Comparison of ENCODE assay signal across 25 cellular contexts in genomic region chr6:19289408-19289967, GRCh38.
"Had no signal": no experiment of that assay in that cellular context is flagged by ENCODE, and none has a peak within 500 bp of the region (broad histone marks: within the 10 kb centered on the region; RNA-seq: fewer than 3 reads in every experiment).

No MANE protein-coding gene starts in this region.

- FAIRE-seq: pancreas, small intestine had no signal

- DNase-seq: activated CD4-positive, alpha-beta T cell treated with anti-CD3 and anti-CD28 coated beads for 1 hour; activated CD8-positive, alpha-beta memory T cell treated with anti-CD3 and anti-CD28 coated beads for 24 hours; activated CD8-positive, alpha-beta memory T cell treated with anti-CD3 and anti-CD28 coated beads, Interleukin-2, amount 50 U/mL, for 48 hours; activated effector memory CD4-positive, alpha-beta T cell treated with anti-CD3 and anti-CD28 coated beads, Interleukin-2, amount 50 U/mL, for 16 hours; activated naive CD4-positive, alpha-beta T cell treated with anti-CD3 and anti-CD28 coated beads, Interleukin-2, amount 50 U/mL, for 16 hours; activated T-cell treated with anti-CD3 and anti-CD28 coated beads, Interleukin-2, amount 50 U/mL, for 48 hours; aorta; brain microvascular endothelial cell; colonic mucosa; heart right ventricle; kidney glomerular epithelial cell; mesenchymal stem cell; mucosa of descending colon; naive B cell; pancreas; right lobe of liver; stimulated activated CD4-positive, alpha-beta T cell treated with anti-CD3 and anti-CD28 coated beads, Interleukin-15, amount 100 ng/mL, for 24 hours; stimulated activated CD4-positive, alpha-beta T cell treated with anti-CD3 and anti-CD28 coated beads, Interleukin-2, amount 100 ng/mL, for 48 hours had no signal

- H3K27me3 Mint-ChIP-seq: central memory CD8-positive, alpha-beta T cell; naive B cell; stimulated activated naive CD8-positive, alpha-beta T cell treated with anti-CD3 and anti-CD28 coated beads, Interleukin-15, Interleukin-2, amounts not matched to agents 100 ng/mL and 50 ng/mL, for 24 hours; type B pancreatic cell had no signal

- ATAC-seq: heart right ventricle, mucosa of descending colon, pancreas, right lobe of liver had no signal

- H3K4me3 Mint-ChIP-seq: central memory CD8-positive, alpha-beta T cell; naive B cell; stimulated activated naive CD8-positive, alpha-beta T cell treated with anti-CD3 and anti-CD28 coated beads, Interleukin-15, Interleukin-2, amounts not matched to agents 100 ng/mL and 50 ng/mL, for 24 hours; type B pancreatic cell had no signal

- H3K27ac Mint-ChIP-seq: naive B cell; stimulated activated naive CD8-positive, alpha-beta T cell treated with anti-CD3 and anti-CD28 coated beads, Interleukin-15, Interleukin-2, amounts not matched to agents 100 ng/mL and 50 ng/mL, for 24 hours; type B pancreatic cell had no signal

- H3K9me3 Mint-ChIP-seq: central memory CD8-positive, alpha-beta T cell; type B pancreatic cell had no signal

- H3K27ac ChIP-seq: brain microvascular endothelial cell, colonic mucosa, esophagus muscularis mucosa, heart right ventricle, pancreas, right lobe of liver, suprapubic skin, WERI-Rb-1 had no signal

- H3K4me1 Mint-ChIP-seq: central memory CD8-positive, alpha-beta T cell; naive B cell had no signal

- H3K36me3 Mint-ChIP-seq: naive B cell, type B pancreatic cell had no signal
